Comparison of ENCODE assay signal across 22 cellular contexts in genomic region chr19:3545669-3546034, GRCh38. TPM values are rescaled to one million over a fixed set of nuclear protein-coding genes. Genes with fewer than 3 reads are reported as not detected.
DNase-seq lines count a peak whose midpoint lies in the region; ATAC-seq and TF ChIP-seq lines count a peak whose summit lies in the region.
"Had no signal": no experiment of that assay in that cellular context is flagged by ENCODE, and none has a peak within 500 bp of the region (broad histone marks: within the 10 kb centered on the region; RNA-seq: fewer than 3 reads in every experiment).

No MANE protein-coding gene starts in this region.

- H3K27ac ChIP-seq in layer of hippocampus (ENCODE audit: low read depth, low read length) (peak overlapping the region; percentile 98), temporal lobe (ENCODE audit: low read depth, low read length) (peak overlapping the region; percentile 99), A673 (ENCODE audit: low read depth, low read length, poor library complexity, severe bottlenecking) (no peak overlapping the region)
- H3K27ac ChIP-seq: adrenal gland, cardiac muscle cell, SK-N-MC, tibial artery had no signal

- POLR2A ChIA-PET in activated CD8-positive, alpha-beta T cell treated with anti-CD3 and anti-CD28 coated beads, Interleukin-2, amount 10 ng/mL, durations not matched to agents 7 days and 5 days (lab: Charles Lee) = interaction anchor here (2.2 kb wide), 1 partner anchor 11 kb away, joined by 6 read pairs; the partner anchor contains the start of gene MFSD12
- POLR2A ChIA-PET in A673 (lab: Charles Lee; ENCODE audit: low non-redundant PET) = no interaction called here

- no peak for ATAC-seq in activated CD8-positive, alpha-beta T cell treated with anti-CD3 and anti-CD28 coated beads, Interleukin-2, amount 10 ng/mL, durations not matched to agents 7 days and 5 days
- ATAC-seq in HG03342 (IDR thresholded peaks at IDR 0.05; ENCODE audit: unreplicated experiment) = no peak

- DNase-seq in activated naive CD4-positive, alpha-beta T cell treated with anti-CD3 and anti-CD28 coated beads, Interleukin-2, amount 10 ng/mL, durations not matched to agents 7 days and 5 days = no peak
- no peak for DNase-seq in activated naive CD4-positive, alpha-beta T cell treated with Interleukin-2 at 50 U/mL for 16 hours
- DNase-seq in activated CD8-positive, alpha-beta T cell treated with anti-CD3 and anti-CD28 coated beads, Interleukin-2, amount 10 ng/mL, durations not matched to agents 7 days and 5 days = no peak
- DNase-seq in mesothelial cell of epicardium (ENCODE audit: low spot score in 2 of 2, unreplicated experiment in 2 of 2) (no peak), A673 (ENCODE audit: low spot score) (no peak)
- DNase-seq: NCI-H1436, NCI-H2171 treated with DMSO at 0.1 percent for 48 hours had no signal

- no peak overlapping the region for H3K4me3 ChIP-seq in A673 (ENCODE audit: low read depth, low read length, poor library complexity, severe bottlenecking)
- H3K4me3 ChIP-seq: adrenal gland, cardiac muscle cell, lung, SK-N-MC, spleen, tibial artery had no signal

- peaks cover 13% of the 10 kb centered on the region for H3K36me3 Mint-ChIP-seq in activated naive CD4-positive, alpha-beta T cell treated with anti-CD3 and anti-CD28 coated beads, Interleukin-2, amount 10 ng/mL, durations not matched to agents 7 days and 5 days
- peaks cover 15% of the 10 kb centered on the region for H3K36me3 Mint-ChIP-seq in activated CD8-positive, alpha-beta T cell treated with anti-CD3 and anti-CD28 coated beads, Interleukin-2, amount 10 ng/mL, durations not matched to agents 7 days and 5 days (ENCODE audit: low read depth)
- peaks cover 2% of the 10 kb centered on the region for H3K36me3 Mint-ChIP-seq in mesothelial cell of epicardium

- no peaks in the 10 kb centered on the region for H3K27me3 Mint-ChIP-seq in activated naive CD4-positive, alpha-beta T cell treated with anti-CD3 and anti-CD28 coated beads, Interleukin-2, amount 10 ng/mL, durations not matched to agents 7 days and 5 days
- H3K27me3 Mint-ChIP-seq in activated CD8-positive, alpha-beta T cell treated with anti-CD3 and anti-CD28 coated beads, Interleukin-2, amount 10 ng/mL, durations not matched to agents 7 days and 5 days (ENCODE audit: low read depth) = no peaks in the 10 kb centered on the region
- no peaks in the 10 kb centered on the region for H3K27me3 Mint-ChIP-seq in mesothelial cell of epicardium (ENCODE audit: low read depth)
- H3K27me3 Mint-ChIP-seq: activated CD4-positive, alpha-beta T cell treated with anti-CD3 and anti-CD28 coated beads, Interleukin-2, amount 10 ng/mL, durations not matched to agents 7 days and 5 days; naive B cell had no signal

- H3K4me1 Mint-ChIP-seq in activated naive CD4-positive, alpha-beta T cell treated with anti-CD3 and anti-CD28 coated beads, Interleukin-2, amount 10 ng/mL, durations not matched to agents 7 days and 5 days = no peaks in the 10 kb centered on the region
- H3K4me1 Mint-ChIP-seq in activated CD8-positive, alpha-beta T cell treated with anti-CD3 and anti-CD28 coated beads, Interleukin-2, amount 10 ng/mL, durations not matched to agents 7 days and 5 days (ENCODE audit: low read depth) = peaks cover 5% of the 10 kb centered on the region
- H3K4me1 Mint-ChIP-seq in mesothelial cell of epicardium = no peaks in the 10 kb centered on the region

- no peaks in the 10 kb centered on the region for H3K9me3 Mint-ChIP-seq in activated naive CD4-positive, alpha-beta T cell treated with anti-CD3 and anti-CD28 coated beads, Interleukin-2, amount 10 ng/mL, durations not matched to agents 7 days and 5 days
- H3K9me3 Mint-ChIP-seq in activated CD8-positive, alpha-beta T cell treated with anti-CD3 and anti-CD28 coated beads, Interleukin-2, amount 10 ng/mL, durations not matched to agents 7 days and 5 days (ENCODE audit: insufficient read depth) = no peaks in the 10 kb centered on the region
- H3K9me3 Mint-ChIP-seq in mesothelial cell of epicardium = no peaks in the 10 kb centered on the region
- H3K9me3 Mint-ChIP-seq: activated CD4-positive, alpha-beta T cell treated with anti-CD3 and anti-CD28 coated beads, Interleukin-2, amount 10 ng/mL, durations not matched to agents 7 days and 5 days; CD8-positive, alpha-beta T cell; naive B cell had no signal

- intact Hi-C loops in A673 (cut with micrococcal nuclease; ENCODE audit: unreplicated experiment) = loop anchor here (10.0 kb wide), 1 partner anchor 159 kb away; the partner anchor contains the start of genes PIP5K1C and TJP3

- TF ChIP-seq CTCF in mesothelial cell of epicardium (IDR thresholded peaks at IDR 0.05; ENCODE audit: unreplicated experiment) (no peak), A673 (conservative IDR thresholded peaks at IDR 0.05; ENCODE audit: low read depth, low read length) (no peak)

- CTCF ChIA-PET in activated naive CD4-positive, alpha-beta T cell treated with anti-CD3 and anti-CD28 coated beads, Interleukin-2, amount 10 ng/mL, durations not matched to agents 7 days and 5 days (lab: Charles Lee) = interaction anchor here (0.9 to 5.4 kb wide), 10 partner anchors 11 to 192 kb away, joined by 3 to 42 read pairs (median 4); partner anchors contain the start of gene MFSD12
- CTCF ChIA-PET in activated CD8-positive, alpha-beta T cell treated with anti-CD3 and anti-CD28 coated beads, Interleukin-2, amount 10 ng/mL, durations not matched to agents 7 days and 5 days (lab: Charles Lee) = interaction anchor here (1.1 to 4.7 kb wide), 8 partner anchors 9 to 595 kb away, joined by 3 to 32 read pairs (median 6); partner anchors contain the start of gene MFSD12
- CTCF ChIA-PET in A673 (lab: Charles Lee) = no interaction called here

- H3K27me3 ChIP-seq in layer of hippocampus (ENCODE audit: control insufficient read depth, insufficient read depth, low read length) = no peaks in the 10 kb centered on the region
- H3K27me3 ChIP-seq in A673 (replicated peaks; ENCODE audit: insufficient read depth, low read depth, low read length, poor library complexity) = no peaks in the 10 kb centered on the region
- H3K27me3 ChIP-seq: adrenal gland, cardiac muscle cell, spleen, tibial artery had no signal

- H3K9me3 ChIP-seq in A673 (ENCODE audit: low read depth, low read length, poor library complexity, severe bottlenecking) = no peaks in the 10 kb centered on the region
- H3K9me3 ChIP-seq: adrenal gland, spleen, tibial artery had no signal

- H3K36me3 ChIP-seq in A673 (ENCODE audit: insufficient read depth, low read length, poor library complexity, severe bottlenecking) = peaks cover 14% of the 10 kb centered on the region
- H3K36me3 ChIP-seq: cardiac muscle cell had no signal

- H3K4me3 Mint-ChIP-seq in activated naive CD4-positive, alpha-beta T cell treated with anti-CD3 and anti-CD28 coated beads, Interleukin-2, amount 10 ng/mL, durations not matched to agents 7 days and 5 days = no peak overlapping the region
- H3K4me3 Mint-ChIP-seq in activated CD8-positive, alpha-beta T cell treated with anti-CD3 and anti-CD28 coated beads, Interleukin-2, amount 10 ng/mL, durations not matched to agents 7 days and 5 days = no peak overlapping the region
- H3K4me3 Mint-ChIP-seq in mesothelial cell of epicardium = no peak overlapping the region
- H3K4me3 Mint-ChIP-seq: activated CD4-positive, alpha-beta T cell treated with anti-CD3 and anti-CD28 coated beads, Interleukin-2, amount 10 ng/mL, durations not matched to agents 7 days and 5 days; CD8-positive, alpha-beta T cell had no signal

- no peaks in the 10 kb centered on the region for H3K4me1 ChIP-seq in A673 (ENCODE audit: insufficient read depth, low read length, poor library complexity, severe bottlenecking)
- H3K4me1 ChIP-seq: adrenal gland had no signal

- H3K27ac Mint-ChIP-seq in activated naive CD4-positive, alpha-beta T cell treated with anti-CD3 and anti-CD28 coated beads, Interleukin-2, amount 10 ng/mL, durations not matched to agents 7 days and 5 days = peak overlapping the region; percentile 80
- peak overlapping the region; percentile 20 for H3K27ac Mint-ChIP-seq in activated CD8-positive, alpha-beta T cell treated with anti-CD3 and anti-CD28 coated beads, Interleukin-2, amount 10 ng/mL, durations not matched to agents 7 days and 5 days
- H3K27ac Mint-ChIP-seq in mesothelial cell of epicardium = no peak overlapping the region
- H3K27ac Mint-ChIP-seq: CD8-positive, alpha-beta T cell had no signal

- BruUV-seq in A673 (replicated peaks; lab: Mats Ljungman, UMichigan) = no TSS peak

RNA-seq across cellular contexts. Expression of gene TEKTIP1, which starts 6.7 kb away (rescaled TPM):
- 1 to 10 TPM; 8.3 to 9.4 TPM for total RNA-seq in activated CD8-positive, alpha-beta T cell treated with anti-CD3 and anti-CD28 coated beads, Interleukin-2, amount 10 ng/mL, durations not matched to agents 7 days and 5 days
- total RNA-seq in temporal lobe (not detected), mesothelial cell of epicardium (2.3 to 3.5 TPM (median 2.6 TPM) in 3 replicates), A673 (2021) (4.2 and 7.7 TPM in 2 replicates)
- total RNA-seq: fibroblast of lung, PC-3, pulmonary artery endothelial cell had no signal

RNA-seq across cellular contexts. Expression of gene MFSD12, which starts 11.7 kb away (rescaled TPM):
- total RNA-seq in activated CD8-positive, alpha-beta T cell treated with anti-CD3 and anti-CD28 coated beads, Interleukin-2, amount 10 ng/mL, durations not matched to agents 7 days and 5 days = 10 to 100 TPM; 61.0 to 63.5 TPM
- total RNA-seq in temporal lobe (24.6 TPM), mesothelial cell of epicardium (58.3 to 61.1 TPM (median 59.5 TPM) in 3 replicates), A673 (2021) (44.7 and 48.2 TPM in 2 replicates)

RNA-seq across cellular contexts. Expression of gene HMG20B, which starts 27.1 kb away (rescaled TPM):
- 10 to 100 TPM; 45.0 to 51.2 TPM for total RNA-seq in activated CD8-positive, alpha-beta T cell treated with anti-CD3 and anti-CD28 coated beads, Interleukin-2, amount 10 ng/mL, durations not matched to agents 7 days and 5 days
- total RNA-seq in temporal lobe (9.6 TPM), mesothelial cell of epicardium (89.5 to 94.9 TPM (median 93.9 TPM) in 3 replicates), A673 (2021) (53.9 and 71.5 TPM in 2 replicates)

RNA-seq across cellular contexts. Expression of gene FZR1, which starts 39.5 kb away (rescaled TPM):
- total RNA-seq in activated CD8-positive, alpha-beta T cell treated with anti-CD3 and anti-CD28 coated beads, Interleukin-2, amount 10 ng/mL, durations not matched to agents 7 days and 5 days = 10 to 100 TPM; 72.7 to 81.6 TPM
- total RNA-seq in temporal lobe (27.5 TPM), mesothelial cell of epicardium (53.7 to 54.9 TPM (median 53.9 TPM) in 3 replicates), A673 (2021) (87.4 and 87.5 TPM in 2 replicates)

RNA-seq across cellular contexts. Expression of gene GIPC3, which starts 39.6 kb away (rescaled TPM):
- total RNA-seq in activated CD8-positive, alpha-beta T cell treated with anti-CD3 and anti-CD28 coated beads, Interleukin-2, amount 10 ng/mL, durations not matched to agents 7 days and 5 days = under 1 TPM; 0.26 to 0.31 TPM
- 0.25 TPM for total RNA-seq in temporal lobe
- total RNA-seq in mesothelial cell of epicardium = 0.07 to 0.11 TPM (median 0.09 TPM) in 3 replicates
- 0.34 and 1.2 TPM in 2 replicates for total RNA-seq in A673 (2021)
